In the genomic region with DNA sequence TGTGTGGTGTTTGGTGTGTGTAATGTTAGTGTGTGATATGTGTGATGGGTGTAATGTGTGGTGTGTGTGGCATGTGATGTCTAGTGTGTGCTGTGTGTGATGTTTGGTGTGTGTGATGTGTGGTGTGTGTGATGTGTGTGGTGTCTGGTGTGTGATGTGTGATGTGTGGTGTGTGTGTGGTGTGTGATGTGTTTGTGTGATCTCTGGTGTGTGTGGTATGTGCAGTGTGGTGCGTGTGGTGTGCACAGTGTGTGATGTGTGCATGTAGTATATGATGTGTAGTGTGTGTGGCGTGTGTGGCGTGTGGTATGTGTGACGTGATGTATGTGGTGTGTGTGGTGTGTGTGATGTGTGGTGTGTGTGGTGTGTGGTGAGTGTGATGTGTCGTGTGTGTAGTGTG, we compare ENCODE assay signal across 19 cellular contexts.
"Had no signal": no experiment of that assay in that cellular context is flagged by ENCODE, and none has a peak within 500 bp of the region (broad histone marks: within the 10 kb centered on the region; RNA-seq: fewer than 3 reads in every experiment).

No MANE protein-coding gene starts in this region.

- H3K4me3 ChIP-seq: esophagus squamous epithelium, gastroesophageal sphincter, mucosa of descending colon, neural progenitor cell, pancreas, smooth muscle cell, tibial artery had no signal

- H3K36me3 ChIP-seq: esophagus squamous epithelium, gastroesophageal sphincter, neural progenitor cell, pancreas, tibial artery had no signal

- H3K4me1 ChIP-seq: esophagus squamous epithelium, gastroesophageal sphincter, pancreas, tibial artery had no signal

- H3K9me3 ChIP-seq: esophagus squamous epithelium, mucosa of descending colon, tibial artery had no signal

- H3K9ac ChIP-seq: neural progenitor cell had no signal

- H3K4me2 ChIP-seq: smooth muscle cell had no signal

- H3K27ac ChIP-seq: epithelial cell of prostate, esophagus squamous epithelium, gastroesophageal sphincter, neural progenitor cell, pancreas, tibial artery had no signal

- H3K27me3 ChIP-seq: pancreas had no signal

- FAIRE-seq: colon, pancreas had no signal

- ATAC-seq: effector memory CD8-positive, alpha-beta T cell; gastroesophageal sphincter; left lobe of liver; mucosa of descending colon; natural killer cell treated with Interleukin-12 subunit alpha and Interleukin-12 subunit beta and Interleukin-15 and Interleukin-18, amount 100 ng/mL, for 72 hours; pancreas; right cardiac atrium had no signal

- H2AFZ ChIP-seq: neural progenitor cell had no signal

- DNase-seq: effector memory CD8-positive, alpha-beta T cell; esophagus squamous epithelium; foreskin fibroblast; glutamatergic neuron; islet precursor cell; mucosa of descending colon; occipital lobe; pancreas; right cardiac atrium; stimulated activated CD4-positive, alpha-beta T cell treated with anti-CD3 and anti-CD28 coated beads, Interleukin-2, amount 100 ng/mL, for 48 hours; stimulated activated naive CD4-positive, alpha-beta T cell treated with Interleukin-2 at 50 U/mL for 16 hours; tibial artery had no signal
